Comparison of ENCODE assay signal across 19 cellular contexts in the genomic region with DNA sequence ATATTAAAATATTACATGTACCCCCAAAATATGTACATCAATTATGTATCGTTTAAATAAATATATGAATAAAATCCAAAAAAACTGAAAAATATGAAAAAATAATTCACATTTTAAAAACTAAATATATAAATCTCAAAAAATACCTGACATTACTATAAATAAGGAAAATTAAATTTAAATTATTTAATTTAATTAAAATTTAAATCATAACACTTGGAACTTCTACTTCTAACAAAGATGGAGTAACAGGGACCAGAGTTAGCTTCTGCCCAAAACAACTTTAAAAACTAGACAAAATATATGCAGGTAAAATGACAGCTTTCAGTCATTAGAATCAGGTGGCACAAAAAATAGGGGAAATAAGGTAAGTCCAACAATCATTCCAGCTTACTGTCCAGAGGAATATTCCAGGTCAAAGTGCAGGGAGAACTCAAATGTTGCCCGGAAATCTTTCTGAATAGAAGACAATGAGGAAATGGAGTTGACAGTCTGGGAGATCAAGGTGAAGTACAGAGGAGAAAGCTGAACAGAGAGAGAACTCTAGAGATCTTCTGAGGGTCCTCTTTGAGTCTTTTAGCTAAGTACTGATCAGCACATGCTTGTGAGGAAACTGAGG.
DNase-seq lines count a peak whose midpoint lies in the region; ATAC-seq and TF ChIP-seq lines count a peak whose summit lies in the region.
"Had no signal": no experiment of that assay in that cellular context is flagged by ENCODE, and none has a peak within 500 bp of the region (broad histone marks: within the 10 kb centered on the region; RNA-seq: fewer than 3 reads in every experiment).

No MANE protein-coding gene starts in this region.

- H3K9me3 Mint-ChIP-seq in Caco-2 (ENCODE audit: unreplicated experiment) (no peaks in the 10 kb centered on the region), endothelial cell (ENCODE audit: unreplicated experiment) (no peaks in the 10 kb centered on the region)

- ATAC-seq in right lobe of liver (peak in 3 of 4 donors; percentile 64 to 89 (median 68)), HG03095 (IDR thresholded peaks at IDR 0.05; ENCODE audit: unreplicated experiment) (no peak)
- ATAC-seq: K562 had no signal

- H3K4me1 Mint-ChIP-seq in Caco-2 (ENCODE audit: low read depth, unreplicated experiment) = peaks cover 14% of the 10 kb centered on the region
- H3K4me1 Mint-ChIP-seq in endothelial cell (ENCODE audit: unreplicated experiment) = no peaks in the 10 kb centered on the region
- H3K4me1 Mint-ChIP-seq: B cell had no signal

- H3K27me3 ChIP-seq in Caco-2 (replicated peaks; ENCODE audit: control insufficient read depth, insufficient read depth, low read length) (no peaks in the 10 kb centered on the region), PC-9 (ENCODE audit: insufficient read depth, low read depth) (no peaks in the 10 kb centered on the region), right lobe of liver (no peaks in the 10 kb centered on the region)
- H3K27me3 ChIP-seq: SJCRH30 had no signal

- H3K27ac ChIP-seq in PC-9 (no peak overlapping the region), right lobe of liver (no peak overlapping the region)
- H3K27ac ChIP-seq: RWPE1, SJCRH30 had no signal

- H3K79me2 ChIP-seq in PC-9 (ENCODE audit: low read depth) = no peaks in the 10 kb centered on the region

- no peak for TF ChIP-seq POLR2A in right lobe of liver (IDR thresholded peaks at IDR 0.05)

- H3K4me2 ChIP-seq in PC-9 = no peak overlapping the region

- H3K27me3 Mint-ChIP-seq in Caco-2 (ENCODE audit: insufficient read depth, unreplicated experiment) (no peaks in the 10 kb centered on the region), endothelial cell (ENCODE audit: unreplicated experiment) (peaks cover 1% of the 10 kb centered on the region)

- DNase-seq in Caco-2 (peak in 1 of 2 experiments; percentile 24), PC-9 (no peak), endothelial cell (ENCODE audit: low spot score) (no peak), right lobe of liver (no peak), SHP77 (lab: John Stamatoyannopoulos, UW) (no peak), mesenteric fat pad (ENCODE audit: low spot score) (no peak), cortex of kidney (lab: John Stamatoyannopoulos, UW) (no peak)
- DNase-seq: 8988T, EL, NCI-H1092 treated with DMSO at 0.1 percent for 48 hours, NCI-H146, NCI-H2029 treated with DMSO at 0.1 percent for 48 hours, NCI-H2171, NCI-H526 treated with DMSO at 0.1 percent for 48 hours, SJCRH30 had no signal

- POLR2A ChIA-PET in Caco-2 (lab: Charles Lee) (no interaction called here), PC-9 (lab: Charles Lee; ENCODE audit: unreplicated experiment) (no interaction called here)

- H3K9me3 ChIP-seq in Caco-2 (peaks cover 4% of the 10 kb centered on the region), PC-9 (ENCODE audit: insufficient read depth, low read depth) (peaks cover 4% of the 10 kb centered on the region; the same call in 1 of the 2 replicates), right lobe of liver (no peaks in the 10 kb centered on the region)
- H3K9me3 ChIP-seq: SJCRH30 had no signal

- TF ChIP-seq CTCF in Caco-2 (IDR thresholded peaks at IDR 0.05; ENCODE audit: insufficient read depth in 1 of 2, low read depth in 1 of 2, low read length in 1 of 2, severe bottlenecking in 1 of 2, unreplicated experiment in 1 of 2) (no peak), PC-9 (conservative IDR thresholded peaks at IDR 0.05) (no peak), endothelial cell (IDR thresholded peaks at IDR 0.05; ENCODE audit: unreplicated experiment) (no peak), right lobe of liver (IDR thresholded peaks at IDR 0.05) (no peak)

- CTCF ChIA-PET in Caco-2 (lab: Charles Lee) = no interaction called here
- CTCF ChIA-PET in PC-9 (lab: Charles Lee) = no interaction called here

- 0 out of 2 replicates have a peak, but pooled peaks cover 6% of the 10 kb centered on the region for H3K4me1 ChIP-seq in Caco-2
- peaks cover 6% of the 10 kb centered on the region; the same call in 1 of the 2 replicates for H3K4me1 ChIP-seq in PC-9 (replicated peaks; ENCODE audit: insufficient read depth)
- peaks cover 0 to 10% (median 0%) of the 10 kb centered on the region in 4 donors for H3K4me1 ChIP-seq in right lobe of liver
- H3K4me1 ChIP-seq: SJCRH30 had no signal

- H2AFZ ChIP-seq in PC-9 = peak overlapping the region; percentile 63

- BruUV-seq in Caco-2 (replicated peaks; lab: Mats Ljungman, UMichigan) = no TSS peak
- BruUV-seq in PC-9 (replicated peaks; lab: Mats Ljungman, UMichigan) = no TSS peak

- whole genome bisulfite sequencing in right lobe of liver (ENCODE audit: insufficient coverage, low coverage, low lambda C conversion rate, missing lambda C conversion rate) = 50% methylated on average over 2 of the region's 2 CpGs

- intact Hi-C loops in Caco-2 (cut with micrococcal nuclease; ENCODE audit: unreplicated experiment) = no loop called here
- intact Hi-C loops in PC-9 (cut with micrococcal nuclease; ENCODE audit: unreplicated experiment) = no loop called here
- intact Hi-C loops in right lobe of liver (cut with DNase I) = no loop called here

- H3K4me3 Mint-ChIP-seq in Caco-2 (ENCODE audit: unreplicated experiment) (peak overlapping the region; percentile 30), endothelial cell (ENCODE audit: unreplicated experiment) (no peak overlapping the region)
- H3K4me3 Mint-ChIP-seq: B cell had no signal

- H3K36me3 Mint-ChIP-seq in Caco-2 (ENCODE audit: insufficient read depth, unreplicated experiment) = no peaks in the 10 kb centered on the region
- H3K36me3 Mint-ChIP-seq in endothelial cell (ENCODE audit: low read depth, unreplicated experiment) = no peaks in the 10 kb centered on the region

- H3K27ac Mint-ChIP-seq in Caco-2 (ENCODE audit: unreplicated experiment) (no peak overlapping the region), endothelial cell (ENCODE audit: unreplicated experiment) (peak overlapping the region; percentile 5)
- H3K27ac Mint-ChIP-seq: B cell had no signal

- H3K36me3 ChIP-seq in Caco-2 (ENCODE audit: control insufficient read depth, insufficient read depth, low read length) (no peaks in the 10 kb centered on the region), PC-9 (ENCODE audit: low read depth) (no peaks in the 10 kb centered on the region), right lobe of liver (no peaks in the 10 kb centered on the region)
- H3K36me3 ChIP-seq: SJCRH30 had no signal

- H3F3A ChIP-seq in PC-9 (ENCODE audit: insufficient read depth, low read depth) = no peaks in the 10 kb centered on the region; the same call in 1 of the 2 replicates

- H3K9me2 ChIP-seq in PC-9 (ENCODE audit: insufficient read depth) = peaks cover 5% of the 10 kb centered on the region; the same call in 1 of the 2 replicates

- H3K4me3 ChIP-seq in Caco-2 (ENCODE audit: low read depth, low read length) (no peak overlapping the region), PC-9 (no peak overlapping the region), right lobe of liver (no peak overlapping the region)
- H3K4me3 ChIP-seq: K562, SJCRH30 had no signal

- no peaks in the 10 kb centered on the region for H4K20me1 ChIP-seq in PC-9 (ENCODE audit: insufficient read depth)
